ENCODE assay signal across 9 cellular contexts in the genomic region with DNA sequence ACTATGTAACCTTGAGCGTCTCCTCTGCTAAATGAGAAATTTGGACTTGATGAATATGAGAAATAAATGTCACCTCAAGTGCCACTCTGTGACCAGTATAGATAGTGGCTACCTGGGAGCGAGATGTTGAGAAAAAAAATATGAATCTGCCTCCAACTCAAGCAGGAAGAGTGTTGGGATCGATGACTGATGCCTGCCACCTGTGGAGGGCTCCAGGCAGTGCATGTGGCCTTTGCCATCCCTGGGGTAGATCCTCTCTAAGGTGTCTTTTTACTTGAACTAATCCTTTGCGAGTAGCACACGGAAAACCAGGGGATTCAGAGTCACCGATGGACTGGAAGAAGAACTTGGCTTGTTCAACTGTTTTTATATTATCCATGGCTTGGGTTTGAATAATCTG.
DNase-seq lines count a peak whose midpoint lies in the region; ATAC-seq and TF ChIP-seq lines count a peak whose summit lies in the region.
"Had no signal": no experiment of that assay in that cellular context is flagged by ENCODE, and none has a peak within 500 bp of the region (broad histone marks: within the 10 kb centered on the region; RNA-seq: fewer than 3 reads in every experiment).

No MANE protein-coding gene starts in this region.

- no peaks in the 10 kb centered on the region for H3K9me3 ChIP-seq in HEK293 (ENCODE audit: control insufficient read depth, insufficient read depth, low read depth, low read length)

- no peaks in the 10 kb centered on the region for H3K36me3 ChIP-seq in HEK293 (ENCODE audit: control insufficient read depth in 2 of 2, insufficient read depth in 1 of 2, low read length in 2 of 2)

- TF ChIP-seq CTCF in HEK293 (tag by site-specific recombination; IDR thresholded peaks at IDR 0.05): no peak

- CTCF ChIA-PET in HEK293 (lab: Yijun Ruan, JAX): interaction anchor here (0.8 to 1.3 kb wide), 2 partner anchors 97 to 138 kb away, joined by 3 to 4 read pairs; no protein-coding TSS in a partner anchor

- H3K27ac ChIP-seq in HEK293 (ENCODE audit: extremely low read depth, low read depth, low read length): no peak overlapping the region

- ATAC-seq in GM21717 (IDR thresholded peaks at IDR 0.05; ENCODE audit: unreplicated experiment): no peak

- peak; percentile 19 for DNase-seq in DMS153 treated with DMSO at 0.1 percent for 48 hours (lab: John Stamatoyannopoulos, UW; ENCODE audit: unreplicated experiment)
- peak; percentile 85 for DNase-seq in NCI-H82 (lab: John Stamatoyannopoulos, UW)
- DNase-seq in iPS-NIHi7 (ENCODE audit: extremely low spot score): peak; percentile 82
- no peak for DNase-seq in hepatic stellate cell (ENCODE audit: low spot score)
- no peak for DNase-seq in UCSD-AML1 (lab: John Stamatoyannopoulos, UW; ENCODE audit: unreplicated experiment)
- no peak for DNase-seq in OCI-M2 (lab: John Stamatoyannopoulos, UW; ENCODE audit: unreplicated experiment)
- DNase-seq: stimulated activated CD4-positive, alpha-beta T cell treated with anti-CD3 and anti-CD28 coated beads, Interleukin-2, amount 100 ng/mL, for 48 hours had no signal

- POLR2A ChIA-PET in HEK293 (lab: Yijun Ruan, JAX): no interaction called here

- H3K4me1 ChIP-seq in HEK293 (ENCODE audit: control insufficient read depth, insufficient read depth, low read length): no peaks in the 10 kb centered on the region

- no peak overlapping the region for H3K4me3 ChIP-seq in HEK293 (ENCODE audit: low read depth, low read length)

TF ChIP-seq in HEK293, 187 proteins besides CTCF, POLR2A, EP300 and RAD21:
- TF ChIP-seq ZNF2 (tag by site-specific recombination; IDR thresholded peaks at IDR 0.05) (no peak), ZNF777 (tag by site-specific recombination; IDR thresholded peaks at IDR 0.05; ENCODE audit: borderline replicate concordance) (no peak), SCRT2 (tag by site-specific recombination; IDR thresholded peaks at IDR 0.05) (0 out of 2 replicates have a peak, but pooled peaks have one; percentile 15), HOXD13 (CRISPR knock-in tag; IDR thresholded peaks at IDR 0.05; ENCODE audit: borderline replicate concordance) (no peak), ZNF23 (tag by site-specific recombination; IDR thresholded peaks at IDR 0.05; ENCODE audit: borderline replicate concordance) (no peak), ZNF24 (tag by site-specific recombination; IDR thresholded peaks at IDR 0.05) (no peak), ZNF10 (tag by site-specific recombination; IDR thresholded peaks at IDR 0.05) (no peak), ZBTB20 (tag by site-specific recombination; IDR thresholded peaks at IDR 0.05) (no peak), ZNF560 (tag by site-specific recombination; IDR thresholded peaks at IDR 0.05; ENCODE audit: borderline replicate concordance) (no peak), ZNF76 (tag by site-specific recombination; IDR thresholded peaks at IDR 0.05; ENCODE audit: borderline replicate concordance, low read depth) (no peak), ZNF843 (tag by site-specific recombination; IDR thresholded peaks at IDR 0.05) (no peak), ZFP3 (tag by site-specific recombination; IDR thresholded peaks at IDR 0.05; ENCODE audit: low read depth) (no peak), SALL2 (tag by site-specific recombination; IDR thresholded peaks at IDR 0.05; ENCODE audit: borderline replicate concordance) (no peak), ZFP41 (tag by site-specific recombination; IDR thresholded peaks at IDR 0.05; ENCODE audit: borderline replicate concordance) (no peak), ZEB2 (tag by site-specific recombination; IDR thresholded peaks at IDR 0.05) (no peak), ZNF654 (tag by site-specific recombination; IDR thresholded peaks at IDR 0.05; ENCODE audit: low read depth) (peak; percentile 5; the same call in 1 of the 2 replicates), ZBTB17 (tag by site-specific recombination; IDR thresholded peaks at IDR 0.05) (peak; percentile 81)
- TF ChIP-seq, protein P1, sequence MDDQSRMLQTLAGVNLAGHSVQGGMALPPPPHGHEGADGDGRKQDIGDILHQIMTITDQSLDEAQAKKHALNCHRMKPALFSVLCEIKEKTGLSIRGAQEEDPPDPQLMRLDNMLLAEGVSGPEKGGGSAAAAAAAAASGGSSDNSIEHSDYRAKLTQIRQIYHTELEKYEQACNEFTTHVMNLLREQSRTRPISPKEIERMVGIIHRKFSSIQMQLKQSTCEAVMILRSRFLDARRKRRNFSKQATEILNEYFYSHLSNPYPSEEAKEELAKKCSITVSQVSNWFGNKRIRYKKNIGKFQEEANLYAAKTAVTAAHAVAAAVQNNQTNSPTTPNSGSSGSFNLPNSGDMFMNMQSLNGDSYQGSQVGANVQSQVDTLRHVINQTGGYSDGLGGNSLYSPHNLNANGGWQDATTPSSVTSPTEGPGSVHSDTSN (CRISPR knock-in tag; IDR thresholded peaks at IDR 0.05): no peak
- TF ChIP-seq, protein P2, sequence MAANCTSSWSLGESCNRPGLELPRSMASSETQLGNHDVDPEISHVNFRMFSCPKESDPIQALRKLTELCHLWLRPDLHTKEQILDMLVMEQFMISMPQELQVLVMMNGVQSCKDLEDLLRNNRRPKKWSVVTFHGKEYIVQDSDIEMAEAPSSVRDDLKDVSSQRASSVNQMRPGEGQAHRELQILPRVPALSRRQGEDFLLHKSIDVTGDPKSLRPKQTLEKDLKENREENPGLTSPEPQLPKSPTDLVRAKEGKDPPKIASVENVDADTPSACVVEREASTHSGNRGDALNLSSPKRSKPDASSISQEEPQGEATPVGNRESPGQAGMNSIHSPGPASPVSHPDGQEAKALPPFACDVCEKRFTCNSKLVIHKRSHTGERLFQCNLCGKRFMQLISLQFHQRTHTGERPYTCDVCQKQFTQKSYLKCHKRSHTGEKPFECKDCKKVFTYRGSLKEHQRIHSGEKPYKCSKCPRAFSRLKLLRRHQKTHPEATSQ (tag by site-specific recombination; IDR thresholded peaks at IDR 0.05): no peak
- TF ChIP-seq, protein P3, sequence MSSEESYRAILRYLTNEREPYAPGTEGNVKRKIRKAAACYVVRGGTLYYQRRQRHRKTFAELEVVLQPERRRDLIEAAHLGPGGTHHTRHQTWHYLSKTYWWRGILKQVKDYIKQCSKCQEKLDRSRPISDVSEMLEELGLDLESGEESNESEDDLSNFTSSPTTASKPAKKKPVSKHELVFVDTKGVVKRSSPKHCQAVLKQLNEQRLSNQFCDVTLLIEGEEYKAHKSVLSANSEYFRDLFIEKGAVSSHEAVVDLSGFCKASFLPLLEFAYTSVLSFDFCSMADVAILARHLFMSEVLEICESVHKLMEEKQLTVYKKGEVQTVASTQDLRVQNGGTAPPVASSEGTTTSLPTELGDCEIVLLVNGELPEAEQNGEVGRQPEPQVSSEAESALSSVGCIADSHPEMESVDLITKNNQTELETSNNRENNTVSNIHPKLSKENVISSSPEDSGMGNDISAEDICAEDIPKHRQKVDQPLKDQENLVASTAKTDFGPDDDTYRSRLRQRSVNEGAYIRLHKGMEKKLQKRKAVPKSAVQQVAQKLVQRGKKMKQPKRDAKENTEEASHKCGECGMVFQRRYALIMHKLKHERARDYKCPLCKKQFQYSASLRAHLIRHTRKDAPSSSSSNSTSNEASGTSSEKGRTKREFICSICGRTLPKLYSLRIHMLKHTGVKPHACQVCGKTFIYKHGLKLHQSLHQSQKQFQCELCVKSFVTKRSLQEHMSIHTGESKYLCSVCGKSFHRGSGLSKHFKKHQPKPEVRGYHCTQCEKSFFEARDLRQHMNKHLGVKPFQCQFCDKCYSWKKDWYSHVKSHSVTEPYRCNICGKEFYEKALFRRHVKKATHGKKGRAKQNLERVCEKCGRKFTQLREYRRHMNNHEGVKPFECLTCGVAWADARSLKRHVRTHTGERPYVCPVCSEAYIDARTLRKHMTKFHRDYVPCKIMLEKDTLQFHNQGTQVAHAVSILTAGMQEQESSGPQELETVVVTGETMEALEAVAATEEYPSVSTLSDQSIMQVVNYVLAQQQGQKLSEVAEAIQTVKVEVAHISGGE (tag by site-specific recombination; conservative IDR thresholded peaks at IDR 0.05; ENCODE audit: low read depth): no peak

Comparison
In these comparisons a context has a peak if more than half of its experiments do, and no peak if none do; other contexts are left out.
1. DNase-seq: peak in DMS153 treated with DMSO at 0.1 percent for 48 hours (single experiment), NCI-H82 (single experiment) and iPS-NIHi7 (single experiment); none in hepatic stellate cell (single experiment), UCSD-AML1 (single experiment) and OCI-M2 (single experiment).